8 cellular contexts compared by ENCODE assay signal in genomic region chr12:52010152-52010622, GRCh38. TPM values are rescaled to one million over a fixed set of nuclear protein-coding genes. Genes with fewer than 3 reads are reported as not detected.
DNase-seq lines count a peak whose midpoint lies in the region; ATAC-seq and TF ChIP-seq lines count a peak whose summit lies in the region.

No MANE protein-coding gene starts in this region.

- peaks cover 23% of the 10 kb centered on the region for H3K27me3 ChIP-seq in cardiac muscle cell

- peaks cover 17% of the 10 kb centered on the region for H3K4me1 ChIP-seq in cardiac muscle cell (ENCODE audit: low read depth)

- intact Hi-C loops in posterior cingulate gyrus (cut with DNase I) = no loop called here

- H3K27ac ChIP-seq in VCaP (peak overlapping the region; percentile 62), cardiac muscle cell (peak overlapping the region; percentile 76)

- TF ChIP-seq CTCF in VCaP (conservative IDR thresholded peaks at IDR 0.05) = no peak
- TF ChIP-seq CTCF in cardiac muscle cell (IDR thresholded peaks at IDR 0.05; ENCODE audit: low read depth, low read length) = no peak

- DNase-seq in COLO668 (lab: John Stamatoyannopoulos, UW; ENCODE audit: unreplicated experiment) = peak; percentile 24
- peak; percentile 91 to 98 for DNase-seq in cardiac muscle cell (ENCODE audit: low read depth in 1 of 2, low spot score in 1 of 2)
- peak; percentile 64 to 97 (median 74) for DNase-seq in posterior cingulate gyrus
- no peak for DNase-seq in NOMO-1 treated with dmso at 0.1 percent for 144 hours (lab: John Stamatoyannopoulos, UW; ENCODE audit: unreplicated experiment)
- no peak for DNase-seq in GDM1 (lab: John Stamatoyannopoulos, UW)

- H3K9me3 ChIP-seq in cardiac muscle cell (ENCODE audit: low read depth) = no peaks in the 10 kb centered on the region

- no peaks in the 10 kb centered on the region for H3K36me3 ChIP-seq in cardiac muscle cell

- no peak overlapping the region for H3K4me3 ChIP-seq in cardiac muscle cell

- ATAC-seq in GM18873 (IDR thresholded peaks at IDR 0.05; ENCODE audit: low FRiP score, unreplicated experiment) (no peak), HG03439 (IDR thresholded peaks at IDR 0.05; ENCODE audit: unreplicated experiment) (no peak)

RNA-seq across cellular contexts. Expression of gene TAMALIN, which starts 3.4 kb away (rescaled TPM):
- total RNA-seq in cardiac muscle cell = 8.2 and 12.5 TPM in 2 replicates
- 8.2 and 15.0 TPM in 2 replicates for polyA plus RNA-seq in cardiac muscle cell

RNA-seq across cellular contexts. Expression of gene NR4A1, which starts 41.1 kb away (rescaled TPM):
- total RNA-seq in cardiac muscle cell = 14.7 and 24.1 TPM in 2 replicates
- polyA plus RNA-seq in cardiac muscle cell = 13.7 and 23.7 TPM in 2 replicates

RNA-seq across cellular contexts. Expression of gene ACVR1B, which starts 58.7 kb away (rescaled TPM):
- 38.1 and 46.4 TPM in 2 replicates for total RNA-seq in cardiac muscle cell
- polyA plus RNA-seq in cardiac muscle cell = 11.9 and 12.5 TPM in 2 replicates

RNA-seq across cellular contexts. Expression of gene ATG101, which starts 59.6 kb away (rescaled TPM):
- 37.4 and 39.9 TPM in 2 replicates for total RNA-seq in cardiac muscle cell
- 32.5 and 36.6 TPM in 2 replicates for polyA plus RNA-seq in cardiac muscle cell

Comparison
In these comparisons a context has a peak if more than half of its experiments do, and no peak if none do; other contexts are left out.
1. DNase-seq: peak in COLO668 (single experiment), cardiac muscle cell (2 of 2) and posterior cingulate gyrus (10 of 10); none in NOMO-1 treated with dmso at 0.1 percent for 144 hours (single experiment) and GDM1 (single experiment).